ENCODE assay signal across 16 cellular contexts in the genomic region with DNA sequence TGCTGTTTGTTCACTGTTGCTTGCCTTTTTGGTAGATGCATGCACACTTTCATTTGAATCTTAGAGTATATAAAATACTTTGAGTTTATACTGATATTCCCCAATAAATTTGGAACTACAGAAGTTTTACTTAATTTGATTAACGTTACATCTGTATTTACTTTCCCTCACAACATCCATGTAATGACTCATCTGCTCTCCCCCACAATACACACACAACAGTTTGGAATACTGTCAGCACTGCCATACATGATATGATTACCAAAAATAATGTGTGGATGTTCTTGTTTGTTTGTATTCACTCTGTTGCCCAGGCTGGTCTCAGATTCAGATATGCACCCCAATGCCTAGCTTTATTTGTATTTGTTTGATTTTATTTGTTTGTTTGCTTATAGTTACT.
"Had no signal": no experiment of that assay in that cellular context is flagged by ENCODE, and none has a peak within 500 bp of the region (broad histone marks: within the 10 kb centered on the region; RNA-seq: fewer than 3 reads in every experiment).

No MANE protein-coding gene starts in this region.

- H3K9me3 ChIP-seq: breast epithelium, esophagus squamous epithelium, psoas muscle, upper lobe of left lung had no signal

- H3K9me3 Mint-ChIP-seq: activated naive CD4-positive, alpha-beta T cell treated with anti-CD3 and anti-CD28 coated beads, Interleukin-2, amount 50 U/mL, for 24 hours; activated T-cell treated with anti-CD3 and anti-CD28 coated beads, Interleukin-2, amount 50 U/mL, for 24 hours; nephron progenitor cell; stimulated activated naive CD8-positive, alpha-beta T cell treated with anti-CD3 and anti-CD28 coated beads, Interleukin-15, Interleukin-2, amounts not matched to agents 100 ng/mL and 50 ng/mL, for 24 hours had no signal

- H3K4me1 Mint-ChIP-seq: activated CD8-positive, alpha-beta memory T cell treated with anti-CD3 and anti-CD28 coated beads, Interleukin-2, amount 10 ng/mL, durations not matched to agents 7 days and 5 days; activated naive CD4-positive, alpha-beta T cell treated with anti-CD3 and anti-CD28 coated beads, Interleukin-2, amount 50 U/mL, for 24 hours; nephron progenitor cell had no signal

- ATAC-seq: activated CD8-positive, alpha-beta memory T cell treated with anti-CD3 and anti-CD28 coated beads, Interleukin-2, amount 10 ng/mL, durations not matched to agents 7 days and 5 days; psoas muscle; sciatic nerve had no signal

- H3K4me3 Mint-ChIP-seq: activated CD8-positive, alpha-beta memory T cell treated with anti-CD3 and anti-CD28 coated beads, Interleukin-2, amount 10 ng/mL, durations not matched to agents 7 days and 5 days; activated naive CD4-positive, alpha-beta T cell treated with anti-CD3 and anti-CD28 coated beads, Interleukin-2, amount 50 U/mL, for 24 hours; activated T-cell treated with anti-CD3 and anti-CD28 coated beads, Interleukin-2, amount 50 U/mL, for 24 hours; nephron progenitor cell; stimulated activated naive CD8-positive, alpha-beta T cell treated with anti-CD3 and anti-CD28 coated beads, Interleukin-15, Interleukin-2, amounts not matched to agents 100 ng/mL and 50 ng/mL, for 24 hours had no signal

- H3K36me3 ChIP-seq: breast epithelium, upper lobe of left lung had no signal

- H3K27ac Mint-ChIP-seq: activated CD8-positive, alpha-beta memory T cell treated with anti-CD3 and anti-CD28 coated beads, Interleukin-2, amount 10 ng/mL, durations not matched to agents 7 days and 5 days; activated naive CD4-positive, alpha-beta T cell treated with anti-CD3 and anti-CD28 coated beads, Interleukin-2, amount 50 U/mL, for 24 hours; activated T-cell treated with anti-CD3 and anti-CD28 coated beads, Interleukin-2, amount 50 U/mL, for 24 hours; nephron progenitor cell; stimulated activated naive CD8-positive, alpha-beta T cell treated with anti-CD3 and anti-CD28 coated beads, Interleukin-15, Interleukin-2, amounts not matched to agents 100 ng/mL and 50 ng/mL, for 24 hours had no signal

- H3K4me1 ChIP-seq: breast epithelium, esophagus squamous epithelium, psoas muscle, upper lobe of left lung had no signal

- H3K27ac ChIP-seq: breast epithelium, esophagus squamous epithelium, psoas muscle, upper lobe of left lung had no signal

- DNase-seq: activated CD8-positive, alpha-beta memory T cell treated with anti-CD3 and anti-CD28 coated beads, Interleukin-2, amount 10 ng/mL, durations not matched to agents 7 days and 5 days; activated effector memory CD4-positive, alpha-beta T cell treated with Interleukin-2 at 50 U/mL for 16 hours; activated T-cell treated with anti-CD3 and anti-CD28 coated beads, Interleukin-2, amount 50 U/mL, for 24 hours; amygdala; esophagus squamous epithelium; hypothalamus; nephron progenitor cell; psoas muscle; stimulated activated CD4-positive, alpha-beta T cell treated with anti-CD3 and anti-CD28 coated beads, Interleukin-12 subunit alpha, Interleukin-12 subunit beta, amount 100 ng/mL, for 4 hours; stimulated activated CD4-positive, alpha-beta T cell treated with anti-CD3 and anti-CD28 coated beads, Interleukin-2, amount 100 ng/mL, for 48 hours; stimulated activated CD8-positive, alpha-beta memory T cell treated with anti-CD3 and anti-CD28 coated beads, Interleukin-4, amount 100 ng/mL, for 48 hours; upper lobe of left lung had no signal

- H3K4me3 ChIP-seq: breast epithelium, esophagus squamous epithelium, psoas muscle, upper lobe of left lung had no signal

- H3K27me3 Mint-ChIP-seq: activated CD8-positive, alpha-beta memory T cell treated with anti-CD3 and anti-CD28 coated beads, Interleukin-2, amount 10 ng/mL, durations not matched to agents 7 days and 5 days; activated naive CD4-positive, alpha-beta T cell treated with anti-CD3 and anti-CD28 coated beads, Interleukin-2, amount 50 U/mL, for 24 hours; activated T-cell treated with anti-CD3 and anti-CD28 coated beads, Interleukin-2, amount 50 U/mL, for 24 hours; stimulated activated naive CD8-positive, alpha-beta T cell treated with anti-CD3 and anti-CD28 coated beads, Interleukin-15, Interleukin-2, amounts not matched to agents 100 ng/mL and 50 ng/mL, for 24 hours had no signal

- H3K27me3 ChIP-seq: breast epithelium, esophagus squamous epithelium, upper lobe of left lung had no signal
